Comparison of ENCODE assay signal across 8 cellular contexts in the genomic region with DNA sequence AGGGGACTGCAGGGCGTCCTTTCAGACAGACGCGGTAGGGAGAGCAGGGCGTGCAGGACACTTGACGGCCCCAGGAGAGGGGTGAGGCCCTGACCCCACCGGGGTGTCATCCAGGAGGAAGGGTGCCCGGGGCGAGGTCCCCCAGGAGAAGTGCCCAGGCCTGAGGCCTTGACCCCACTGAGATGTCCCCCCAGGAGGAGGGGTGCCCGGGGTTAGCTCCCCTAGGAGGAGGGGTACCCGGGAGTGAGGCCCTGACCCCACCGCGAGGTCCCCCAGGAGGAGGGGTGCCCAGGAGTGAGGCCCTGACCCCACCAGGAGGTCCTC. TPM values are rescaled to one million over a fixed set of nuclear protein-coding genes. Genes with fewer than 3 reads are reported as not detected.
DNase-seq lines count a peak whose midpoint lies in the region; ATAC-seq, FAIRE-seq and TF ChIP-seq lines count a peak whose summit lies in the region.

No MANE protein-coding gene starts in this region.

- DNase-seq in activated T-cell treated with anti-CD3 and anti-CD28 coated beads, Interleukin-2, amount 50 U/mL, for 4 hours = no peak
- no peak for DNase-seq in activated T-cell treated with anti-CD3 and anti-CD28 coated beads, Interleukin-2, amount 50 U/mL, for 48 hours
- DNase-seq in adrenal gland = no peak
- DNase-seq in HepG2 (ENCODE audit: low spot score) = no peak
- DNase-seq in NCI-H2227 (lab: John Stamatoyannopoulos, UW; ENCODE audit: unreplicated experiment) = no peak
- DNase-seq in GM10248 (ENCODE audit: extremely low spot score) = no peak

- TF ChIP-seq CTCF in adrenal gland (IDR thresholded peaks at IDR 0.05) = no peak
- 0 out of 2 replicates have a peak, but pooled peaks have one; percentile 1 for TF ChIP-seq CTCF in HepG2 (CRISPR knock-in tag; IDR thresholded peaks at IDR 0.05)
- TF ChIP-seq CTCF in GM10248 (IDR thresholded peaks at IDR 0.05; ENCODE audit: control extremely low read depth, extremely low read depth, low read depth, missing control alignments) = no peak

- ATAC-seq in activated T-cell treated with anti-CD3 and anti-CD28 coated beads, Interleukin-2, amount 50 U/mL, for 4 hours = no peak
- ATAC-seq in HepG2 (no peak), HG03196 (IDR thresholded peaks at IDR 0.05; ENCODE audit: unreplicated experiment) (no peak)

- TF ChIP-seq POLR2A in adrenal gland (IDR thresholded peaks at IDR 0.05) = no peak
- no peak for TF ChIP-seq POLR2A in HepG2 (IDR thresholded peaks at IDR 0.05; ENCODE audit: insufficient read depth in 1 of 2, low read depth in 2 of 2, low read length in 2 of 2)

- no peaks in the 10 kb centered on the region for H3K27me3 ChIP-seq in adrenal gland
- H3K27me3 ChIP-seq in HepG2 (ENCODE audit: control insufficient read depth in 1 of 2, insufficient read depth in 2 of 2, low read length in 2 of 2) = peaks cover 5 to 34% of the 10 kb centered on the region in 2 experiments; a peak in 4 of 5 replicates
- no peaks in the 10 kb centered on the region for H3K27me3 ChIP-seq in thymus (ENCODE audit: control insufficient read depth, insufficient read depth)

- no peaks in the 10 kb centered on the region for H3K36me3 ChIP-seq in adrenal gland (replicated peaks in 1 of 2)
- H3K36me3 ChIP-seq in HepG2 (replicated peaks in 1 of 2; ENCODE audit: control insufficient read depth in 1 of 2, insufficient read depth in 2 of 2, low read length in 2 of 2) = no peaks in the 10 kb centered on the region
- no peaks in the 10 kb centered on the region for H3K36me3 ChIP-seq in thymus (ENCODE audit: control insufficient read depth, insufficient read depth)

- peak overlapping the region; percentile 65 for H3K4me3 Mint-ChIP-seq in activated T-cell treated with anti-CD3 and anti-CD28 coated beads, Interleukin-2, amount 50 U/mL, for 4 hours

- 19 to 80% (median 33%) methylated on average over 3 to 12 of the region's 12 CpGs for WGBS in adrenal gland, 4 donors
- 0% methylated on average over 6 of the region's 12 CpGs for WGBS in HepG2 (ENCODE audit: low lambda C conversion rate)
- 71% methylated on average over 12 of the region's 12 CpGs for WGBS in thymus

- H3K4me3 ChIP-seq in adrenal gland (peak overlapping the region in 1 of 4 donors; percentile 42), HepG2 (replicated peaks in 1 of 3; ENCODE audit: insufficient read depth in 1 of 3, low read depth in 2 of 3, low read length in 3 of 3) (peak overlapping the region; percentile 42 to 76 (median 67)), thymus (ENCODE audit: low read length) (peak overlapping the region; percentile 76)

- TF ChIP-seq EP300 in HepG2 (IDR thresholded peaks at IDR 0.05; ENCODE audit: low read depth in 2 of 2, low read length in 2 of 2) = no peak
- TF ChIP-seq EP300 in HepG2 (CRISPR knock-in tag; IDR thresholded peaks at IDR 0.05; ENCODE audit: borderline replicate concordance) = no peak

- H3K36me3 Mint-ChIP-seq in activated T-cell treated with anti-CD3 and anti-CD28 coated beads, Interleukin-2, amount 50 U/mL, for 4 hours (ENCODE audit: insufficient read depth) = peaks cover 2% of the 10 kb centered on the region

- in situ Hi-C loops in HepG2 (cut with HindIII; ENCODE audit: extremely low pct_ligation_motif_present, low pct_unique_long_range_greater_than_20kb) = no loop called here

- peak overlapping the region; percentile 73 for H3K9ac ChIP-seq in HepG2 (ENCODE audit: insufficient read depth, low read depth, low read length)

- CTCF ChIA-PET in HepG2 (lab: Yijun Ruan, JAX; ENCODE audit: low intra/inter-chr PET ratio, low total read pairs) (no interaction called here), GM10248 (lab: Yijun Ruan, JAX) (interaction anchor here (0.8 to 1.3 kb wide), 2 partner anchors 9 to 138 kb away, joined by 3 read pairs; no protein-coding TSS in a partner anchor)

- H3K27ac ChIP-seq in adrenal gland (peak overlapping the region in 4 of 5 donors; percentile 9 to 92 (median 82)), HepG2 (ENCODE audit: extremely low read length, insufficient read depth, low read length) (peak overlapping the region; percentile 54), thymus (ENCODE audit: low read depth) (peak overlapping the region; percentile 89)

- H3K4me2 ChIP-seq in HepG2 (ENCODE audit: low read depth, low read length) = peak overlapping the region; percentile 94

- H3K27me3 Mint-ChIP-seq in activated T-cell treated with anti-CD3 and anti-CD28 coated beads, Interleukin-2, amount 50 U/mL, for 4 hours (ENCODE audit: low read depth) = no peaks in the 10 kb centered on the region

- H3K9me3 ChIP-seq in adrenal gland (replicated peaks in 1 of 3) (no peaks in the 10 kb centered on the region), HepG2 (ENCODE audit: low read length) (no peaks in the 10 kb centered on the region), thymus (ENCODE audit: control insufficient read depth) (peaks cover 1% of the 10 kb centered on the region)

- H3K9me3 Mint-ChIP-seq in activated T-cell treated with anti-CD3 and anti-CD28 coated beads, Interleukin-2, amount 50 U/mL, for 4 hours = no peaks in the 10 kb centered on the region

- BruUV-seq in HepG2 (replicated peaks; lab: Mats Ljungman, UMichigan) = no TSS peak

- no peak for TF ChIP-seq RAD21 in HepG2 (CRISPR knock-in tag; IDR thresholded peaks at IDR 0.05)

- H3K4me1 ChIP-seq in adrenal gland (replicated peaks in 1 of 2) = peaks cover 9 to 14% of the 10 kb centered on the region in 2 donors
- peaks cover 79% of the 10 kb centered on the region for H3K4me1 ChIP-seq in HepG2 (ENCODE audit: insufficient read depth, low read length)
- peaks cover 11% of the 10 kb centered on the region for H3K4me1 ChIP-seq in thymus (ENCODE audit: control insufficient read depth, insufficient read depth, low read length)

- no peak overlapping the region for H2AFZ ChIP-seq in HepG2 (ENCODE audit: low read length)

- POLR2A ChIA-PET in HepG2 (lab: Yijun Ruan, JAX) = no interaction called here
- POLR2A ChIA-PET in GM10248 (lab: Yijun Ruan, JAX) = no interaction called here

- H4K20me1 ChIP-seq in HepG2 (ENCODE audit: insufficient read depth, low read length) = no peaks in the 10 kb centered on the region

- no peaks in the 10 kb centered on the region for H3K79me2 ChIP-seq in HepG2 (ENCODE audit: insufficient read depth, low read length)

- no peak for FAIRE-seq in HepG2 (lab: Jason Lieb, UNC)

- intact Hi-C loops in adrenal gland (cut with DNase I) (no loop called here), HepG2 (cut with micrococcal nuclease; ENCODE audit: unreplicated experiment) (no loop called here)

- H3K4me1 Mint-ChIP-seq in activated T-cell treated with anti-CD3 and anti-CD28 coated beads, Interleukin-2, amount 50 U/mL, for 4 hours (ENCODE audit: low read depth) = peaks cover 38% of the 10 kb centered on the region

TF ChIP-seq in HepG2, 621 proteins besides CTCF, POLR2A, EP300 and RAD21 (continues in another document):
- TF ChIP-seq RARA (CRISPR knock-in tag; IDR thresholded peaks at IDR 0.05) (0 out of 2 replicates have a peak, but pooled peaks have one; percentile 1), KDM5B (CRISPR knock-in tag; IDR thresholded peaks at IDR 0.05; ENCODE audit: borderline replicate concordance) (no peak), GFI1 (CRISPR knock-in tag; IDR thresholded peaks at IDR 0.05; ENCODE audit: borderline replicate concordance) (no peak), ELF3 (CRISPR knock-in tag; IDR thresholded peaks at IDR 0.05) (no peak), ZNF773 (CRISPR knock-in tag; IDR thresholded peaks at IDR 0.05; ENCODE audit: borderline replicate concordance) (no peak), ZNF556 (CRISPR knock-in tag; IDR thresholded peaks at IDR 0.05; ENCODE audit: borderline replicate concordance) (0 out of 2 replicates have a peak, but pooled peaks have one; percentile 18), HIVEP1 (CRISPR knock-in tag; IDR thresholded peaks at IDR 0.05) (peak; percentile 10; the same call in 1 of the 2 replicates), ZNF138 (CRISPR knock-in tag; IDR thresholded peaks at IDR 0.05; ENCODE audit: low read depth) (peak; percentile 13; the same call in 1 of the 2 replicates)

RNA-seq across cellular contexts. Expression of gene METRNL, which starts 27.2 kb away (rescaled TPM):
- 10 to 100 TPM; 12.1 to 26.2 (median 23.1) TPM for total RNA-seq in activated T-cell treated with anti-CD3 and anti-CD28 coated beads, Interleukin-2, amount 50 U/mL, for 4 hours
- total RNA-seq in adrenal gland (10 to 100 TPM; 18.3 to 72.7 (median 32.5) TPM), HepG2 (2016; rRNA removed; fragmentation: Illumina TruSeq; extraction: Trizol) (0.66 and 1.2 TPM in 2 replicates)
- polyA plus RNA-seq in adrenal gland (10 to 100 TPM in 2 of 3 donors, 1 to 10 TPM in 1; 1.9 to 50.8 (median 13.0) TPM), HepG2 (2011; rRNA removed) (0.84 and 1.4 TPM in 2 replicates), thymus (42.8 TPM)
- 0.81 and 1.1 TPM in 2 replicates for total RNA-seq in HepG2 (2016; cell fraction: cytosol; rRNA removed; fragmentation: Illumina TruSeq; extraction: Trizol; ENCODE audit: low read depth)
- 0.56 and 1.0 TPM in 2 replicates for total RNA-seq in HepG2 (2016; cell fraction: insoluble cytoplasmic fraction; rRNA removed; fragmentation: Illumina TruSeq; extraction: Trizol)
- total RNA-seq in HepG2 (2016; cell fraction: membrane; rRNA removed; fragmentation: Illumina TruSeq; extraction: Trizol) = 1.7 and 2.2 TPM in 2 replicates
- total RNA-seq in HepG2 (2016; cell fraction: nucleus; rRNA removed; fragmentation: Illumina TruSeq; extraction: Trizol) = 0.31 TPM in 1 of 2 replicates, not detected in the other
- polyA plus RNA-seq in HepG2 (2011; cell fraction: cytosol; rRNA removed) = 2.1 and 2.5 TPM in 2 replicates
- polyA plus RNA-seq in HepG2 (2011; cell fraction: nucleus; rRNA removed) = 1.2 and 1.8 TPM in 2 replicates
- polyA plus RNA-seq in HepG2 (2012) = 0.23 and 0.79 TPM in 2 replicates
- polyA plus RNA-seq in HepG2 (2016; cell fraction: cytosol; fragmentation: Illumina TruSeq; extraction: Trizol; ENCODE audit: low read depth) = 1.1 and 1.2 TPM in 2 replicates
- polyA plus RNA-seq in HepG2 (2016; cell fraction: insoluble cytoplasmic fraction; fragmentation: Illumina TruSeq; extraction: Trizol; ENCODE audit: low read depth) = 0.69 and 0.92 TPM in 2 replicates
- polyA plus RNA-seq in HepG2 (2016; cell fraction: membrane; fragmentation: Illumina TruSeq; extraction: Trizol; ENCODE audit: low read depth) = 2.1 TPM in 2 replicates
- 1.2 and 1.3 TPM in 2 replicates for polyA plus RNA-seq in HepG2 (2016; cell fraction: nucleus; fragmentation: Illumina TruSeq; extraction: Trizol; ENCODE audit: insufficient read depth, low read depth)
- polyA minus RNA-seq in HepG2 (2011; rRNA and poly(A)+ RNA removed; ENCODE audit: low replicate concordance) = 2.5 and 12.3 TPM in 2 replicates
- polyA minus RNA-seq in HepG2 (2011; cell fraction: cytosol; rRNA and poly(A)+ RNA removed) = 2.9 and 4.6 TPM in 2 replicates
- 0.87 and 1.4 TPM in 2 replicates for polyA minus RNA-seq in HepG2 (2011; cell fraction: nucleus; rRNA and poly(A)+ RNA removed)

Comparison
In these comparisons a context has a peak if more than half of its experiments do, and no peak if none do; other contexts are left out.
1. RNA of gene METRNL, which starts 27.2 kb away (total RNA-seq): 18.3 to 72.7 TPM in adrenal gland and 12.1 to 26.2 TPM in activated T-cell treated with anti-CD3 and anti-CD28 coated beads, Interleukin-2, amount 50 U/mL, for 4 hours; 0.31 to 2.2 TPM in HepG2; every median in the first group is over 4 times any median in the second.
2. Peak in every context shown above with its lines, with median percentiles within 50 percentile points of each other: H3K27ac ChIP-seq.